In genomic region chr1:103517380-103518047, GRCh38 we compare ENCODE assay signal across 11 cellular contexts.
DNase-seq lines count a peak whose midpoint lies in the region; ATAC-seq and TF ChIP-seq lines count a peak whose summit lies in the region.
"Had no signal": no experiment of that assay in that cellular context is flagged by ENCODE, and none has a peak within 500 bp of the region (broad histone marks: within the 10 kb centered on the region; RNA-seq: fewer than 3 reads in every experiment).

No MANE protein-coding gene starts in this region.

- ATAC-seq in GM18873 (IDR thresholded peaks at IDR 0.05; ENCODE audit: low FRiP score, unreplicated experiment) (peak; percentile 76), GM21737 (IDR thresholded peaks at IDR 0.05; ENCODE audit: unreplicated experiment) (peak; percentile 77), HG03442 (IDR thresholded peaks at IDR 0.05; ENCODE audit: unreplicated experiment) (peak; percentile 91)

- peak; percentile 29 for DNase-seq in fibroblast of pulmonary artery (ENCODE audit: low read depth)
- DNase-seq in SW 1271 (lab: John Stamatoyannopoulos, UW): no peak
- DNase-seq in NOMO-1 treated with dmso at 0.1 percent for 144 hours (lab: John Stamatoyannopoulos, UW; ENCODE audit: unreplicated experiment): no peak
- no peak for DNase-seq in NCI-H524 treated with DMSO at 0.1 percent for 48 hours (lab: John Stamatoyannopoulos, UW)
- no peak for DNase-seq in HPDE6-E6E7 (ENCODE audit: extremely low spot score)
- DNase-seq: NCI-H1930, testis had no signal

- H3K4me3 ChIP-seq in fibroblast of pulmonary artery (replicated peaks; ENCODE audit: low read depth, low read length): no peak overlapping the region
- H3K4me3 ChIP-seq: skin epidermis, testis had no signal

- TF ChIP-seq CTCF in fibroblast of pulmonary artery (IDR thresholded peaks at IDR 0.05; ENCODE audit: low read length, missing control alignments): no peak
